In genomic region chr5:80600943-80601693, GRCh38 we compare ENCODE assay signal across 19 cellular contexts. TPM values are rescaled to one million over a fixed set of nuclear protein-coding genes. Genes with fewer than 3 reads are reported as not detected.
"Had no signal": no experiment of that assay in that cellular context is flagged by ENCODE, and none has a peak within 500 bp of the region (broad histone marks: within the 10 kb centered on the region; RNA-seq: fewer than 3 reads in every experiment).

No MANE protein-coding gene starts in this region.

- H3K27me3 ChIP-seq: hepatocyte, spleen, suprapubic skin, upper lobe of left lung had no signal

- H3K79me2 ChIP-seq: hepatocyte had no signal

- H3K36me3 ChIP-seq: spleen, suprapubic skin, upper lobe of left lung had no signal

- H2AFZ ChIP-seq: hepatocyte had no signal

- DNase-seq: activated naive CD4-positive, alpha-beta T cell treated with anti-CD3 and anti-CD28 coated beads for 36 hours; activated T-cell treated with anti-CD3 and anti-CD28 coated beads, Interleukin-2, amount 50 U/mL, for 48 hours; dermis blood vessel endothelial cell; endodermal cell; kidney; left ventricle myocardium superior; mesenchymal stem cell; nephron progenitor cell; psoas muscle; spleen; stimulated activated CD4-positive, alpha-beta T cell treated with anti-CD3 and anti-CD28 coated beads, Interleukin-1b, Interleukin-23, amount 100 ng/mL, for 48 hours; stimulated activated naive CD4-positive, alpha-beta T cell; upper lobe of left lung had no signal

- H3K4me3 ChIP-seq: hepatocyte, psoas muscle, spleen, suprapubic skin, upper lobe of left lung had no signal

- H3K27ac ChIP-seq: hepatocyte, psoas muscle, spleen, suprapubic skin, upper lobe of left lung, VCaP had no signal

- H3K4me1 Mint-ChIP-seq: endodermal cell had no signal

- H3K9me3 ChIP-seq: psoas muscle, spleen, suprapubic skin, upper lobe of left lung had no signal

- H3K9me3 Mint-ChIP-seq: activated naive CD4-positive, alpha-beta T cell treated with anti-CD3 and anti-CD28 coated beads for 36 hours; endodermal cell; nephron progenitor cell had no signal

- H3K27ac Mint-ChIP-seq: activated naive CD4-positive, alpha-beta T cell treated with anti-CD3 and anti-CD28 coated beads for 36 hours; endodermal cell had no signal

- H3K4me2 ChIP-seq: hepatocyte had no signal

- H3K4me3 Mint-ChIP-seq: activated naive CD4-positive, alpha-beta T cell treated with anti-CD3 and anti-CD28 coated beads for 36 hours; endodermal cell; nephron progenitor cell had no signal

- H3K4me1 ChIP-seq: psoas muscle, spleen, suprapubic skin, upper lobe of left lung had no signal

RNA-seq across cellular contexts. Expression of gene ANKRD34B, which starts 31.0 kb away (rescaled TPM):
- total RNA-seq: dermis blood vessel endothelial cell, hepatocyte, left ventricle myocardium superior, osteoblast, sciatic nerve, suprapubic skin had no signal
- polyA plus RNA-seq: esophagus, hepatocyte had no signal
